In genomic region chr12:66195242-66195641, GRCh38 we compare ENCODE assay signal across 20 cellular contexts. TPM values are rescaled to one million over a fixed set of nuclear protein-coding genes. Genes with fewer than 3 reads are reported as not detected.
A peak's percentile ranks its signal among the peaks of the same experiment; 100 is the strongest.
DNase-seq lines count a peak whose midpoint lies in the region; ATAC-seq, FAIRE-seq and TF ChIP-seq lines count a peak whose summit lies in the region.
"Had no signal": no experiment of that assay in that cellular context is flagged by ENCODE, and none has a peak within 500 bp of the region (broad histone marks: within the 10 kb centered on the region; RNA-seq: fewer than 3 reads in every experiment).

No MANE protein-coding gene starts in this region.

- H3K4me1 ChIP-seq in GM12878 (ENCODE audit: control insufficient read depth, insufficient read depth, low read length) (peaks cover 21% of the 10 kb centered on the region), stomach (peaks cover 17 to 90% (median 34%) of the 10 kb centered on the region in 4 donors)
- H3K4me1 ChIP-seq: BE2C had no signal

- no peak overlapping the region for H3K9ac ChIP-seq in GM12878 (ENCODE audit: control insufficient read depth, insufficient read depth, low read length)

- TF ChIP-seq CTCF in GM12878 (IDR thresholded peaks at IDR 0.05 in 2 of 3, conservative IDR thresholded peaks at IDR 0.05 in 1 of 3; ENCODE audit: control insufficient read depth in 2 of 3, extremely low read depth in 1 of 3, insufficient read depth in 1 of 3, low read depth in 3 of 3, low read length in 3 of 3) = no peak
- no peak for TF ChIP-seq CTCF in stomach (IDR thresholded peaks at IDR 0.05)

- CTCF ChIA-PET in GM12878 (lab: Yijun Ruan, JAX) = no interaction called here

- H3K4me3 ChIP-seq in GM12878 = no peak overlapping the region
- peak overlapping the region in 1 of 4 donors; percentile 2 for H3K4me3 ChIP-seq in stomach
- H3K4me3 ChIP-seq: PC-9, SK-N-MC had no signal

- H3K79me2 ChIP-seq in GM12878 (ENCODE audit: control insufficient read depth, insufficient read depth, low read length) = peaks cover 4% of the 10 kb centered on the region

- H2AFZ ChIP-seq in GM12878 (ENCODE audit: control insufficient read depth, low read depth, low read length) = no peak overlapping the region; the same call in 1 of the 2 replicates
- H2AFZ ChIP-seq: PC-9 had no signal

- H3K36me3 ChIP-seq in GM12878 (ENCODE audit: control insufficient read depth in 2 of 2, insufficient read depth in 2 of 2, low read length in 1 of 2) (no peaks in the 10 kb centered on the region; a peak in 2 of 4 replicates), stomach (peaks cover 0 to 8% (median 2%) of the 10 kb centered on the region in 4 donors)
- H3K36me3 ChIP-seq: BE2C had no signal

- intact Hi-C loops in GM12878 (cut with micrococcal nuclease; ENCODE audit: unreplicated experiment) (loop anchor here (5.0 kb wide), 1 partner anchor 37 kb away; no protein-coding TSS in a partner anchor), stomach (cut with DNase I; ENCODE audit: low total_unique reads) (no loop called here), left cardiac atrium (cut with DNase I) (no loop called here)

- no peak for FAIRE-seq in GM12878 (lab: Jason Lieb, UNC)

- H3K4me2 ChIP-seq in GM12878 (ENCODE audit: control insufficient read depth, insufficient read depth) = peak overlapping the region; percentile 7; the same call in 1 of the 2 replicates
- H3K4me2 ChIP-seq: PC-9 had no signal

- in situ Hi-C loops in GM12878 (cut with MboI) = no loop called here

- no peak for TF ChIP-seq RAD21 in GM12878 (IDR thresholded peaks at IDR 0.05; ENCODE audit: insufficient read depth, low read depth, low read length)

- no peak for TF ChIP-seq EP300 in GM12878 (IDR thresholded peaks at IDR 0.05; ENCODE audit: borderline replicate concordance in 1 of 2, control insufficient read depth in 1 of 2, low read depth in 2 of 2, low read length in 2 of 2)
- TF ChIP-seq EP300 in stomach (IDR thresholded peaks at IDR 0.05) = no peak

- H3K27ac ChIP-seq in GM12878 (ENCODE audit: control insufficient read depth, insufficient read depth) (peak overlapping the region; percentile 37), stomach (peak overlapping the region; percentile 2 to 87 (median 45))
- H3K27ac ChIP-seq: PC-9, SK-N-MC had no signal

- POLR2A ChIA-PET in GM12878 (lab: Charles Lee) = no interaction called here

- SMC1A ChIA-PET in GM12878 (lab: Charles Lee; ENCODE audit: uncharacterized antibody, unreplicated experiment) = no interaction called here

- TF ChIP-seq POLR2A in GM12878 (IDR thresholded peaks at IDR 0.05; ENCODE audit: low read depth, low read length) (no peak), stomach (IDR thresholded peaks at IDR 0.05) (no peak)

- peak; percentile 47 for ATAC-seq in GM18909 (IDR thresholded peaks at IDR 0.05; ENCODE audit: poor library complexity, unreplicated experiment)
- ATAC-seq in HG03354 (IDR thresholded peaks at IDR 0.05; ENCODE audit: poor library complexity, severe bottlenecking, unreplicated experiment) = peak; percentile 34
- ATAC-seq in GM12878 = peak; percentile 44
- ATAC-seq in HG03520 (IDR thresholded peaks at IDR 0.05; ENCODE audit: unreplicated experiment) = no peak
- no peak for ATAC-seq in left cardiac atrium
- ATAC-seq: Right ventricle myocardium inferior, T-cell had no signal

- RAD21 ChIA-PET in GM12878 (lab: Charles Lee; ENCODE audit: unreplicated experiment) = no interaction called here

- H3K27me3 ChIP-seq in GM12878 (replicated peaks in 1 of 2; ENCODE audit: control insufficient read depth in 2 of 2, insufficient read depth in 2 of 2, low read length in 1 of 2) (no peaks in the 10 kb centered on the region), stomach (no peaks in the 10 kb centered on the region)

- H3K9me3 ChIP-seq in GM12878 (replicated peaks; ENCODE audit: control insufficient read depth, insufficient read depth, low read length) = peaks cover 6% of the 10 kb centered on the region
- H3K9me3 ChIP-seq in stomach = peaks cover 0 to 2% (median 0%) of the 10 kb centered on the region in 4 donors
- H3K9me3 ChIP-seq: BE2C had no signal

- 89% methylated on average over 6 of the region's 6 CpGs for WGBS in GM12878 (ENCODE audit: insufficient coverage, insufficient replicate concordance, low lambda C conversion rate, missing lambda C conversion rate)
- 37 to 66% (median 43%) methylated on average over 6 of the region's 6 CpGs for WGBS in stomach, 5 donors

- H4K20me1 ChIP-seq in GM12878 (ENCODE audit: control insufficient read depth, insufficient read depth) = no peaks in the 10 kb centered on the region

- no TSS peak for BruUV-seq in GM12878 (replicated peaks; lab: Mats Ljungman, UMichigan)

- DNase-seq in GM12878 (ENCODE audit: low read depth, low spot score) (no peak), stomach (peak; percentile 71), activated gamma-delta T cell (lab: John Stamatoyannopoulos, UW) (no peak), left cardiac atrium (no peak)
- no peak for DNase-seq in activated CD8-positive, alpha-beta memory T cell treated with anti-CD3 and anti-CD28 coated beads for 24 hours
- DNase-seq: BE2C; CD8-positive, alpha-beta memory T cell; GF-D8; H7; NCI-H2107; NCI-H226; NCI-H526 treated with DMSO at 0.1 percent for 48 hours; PC-9; T-cell had no signal

TF ChIP-seq in GM12878, 131 proteins besides CTCF, POLR2A, EP300 and RAD21:
- no peak for TF ChIP-seq RFX5 (IDR thresholded peaks at IDR 0.05; ENCODE audit: low read depth, low read length)
- TF ChIP-seq MLLT1 (IDR thresholded peaks at IDR 0.05) = peak; percentile 40; the same call in 1 of the 2 replicates
- 0 out of 2 replicates have a peak, but pooled peaks have one; percentile 12 for TF ChIP-seq MTA2 (IDR thresholded peaks at IDR 0.05; ENCODE audit: low read depth)

RNA-seq across cellular contexts. Expression of gene IRAK3, which starts 6.2 kb away (rescaled TPM):
- 42.7 and 43.6 TPM in 2 replicates for total RNA-seq in GM12878 (2013; cell fraction: nucleolus; rRNA removed)
- 5.3 and 5.9 TPM in 2 replicates for total RNA-seq in GM12878 (2014; rRNA removed)
- total RNA-seq in GM12878 (2014; rRNA removed; fragmentation: Illumina TruSeq; extraction: Trizol) = 7.6 and 7.7 TPM in 2 replicates
- total RNA-seq in GM12878 (2021) = 8.5 and 8.7 TPM in 2 replicates
- 1.7 TPM for polyA plus RNA-seq in GM12878 (2011; ENCODE audit: low read depth)
- polyA plus RNA-seq in GM12878 (2011; rRNA removed) = 14.1 and 20.6 TPM in 2 replicates
- polyA plus RNA-seq in GM12878 (2011; cell fraction: cytosol; rRNA removed) = 5.2 and 6.0 TPM in 2 replicates
- 14.9 and 15.3 TPM in 2 replicates for polyA plus RNA-seq in GM12878 (2011; cell fraction: nucleus; rRNA removed)
- 2.1 and 2.7 TPM in 2 replicates for polyA plus RNA-seq in GM12878 (2012)
- polyA plus RNA-seq in GM12878 (2014; fragmentation: Illumina TruSeq; extraction: Trizol) = 7.7 and 11.4 TPM in 2 replicates
- 1 to 10 TPM; 1.4 to 1.5 TPM for polyA plus RNA-seq in GM12878 (2014; fragmentation: Nextera tagmentation; extraction: Ambion mirVana)
- polyA plus RNA-seq in GM12878 (2014; rRNA removed) = 4.8 and 5.6 TPM in 2 replicates
- 1 to 10 TPM; 4.0 to 4.2 TPM for polyA plus RNA-seq in GM12878 (2016; fragmentation: Nextera tagmentation; extraction: Ambion mirVana)
- polyA minus RNA-seq in GM12878 (2011; rRNA and poly(A)+ RNA removed) = 12.9 and 17.6 TPM in 2 replicates
- 4.0 and 5.7 TPM in 2 replicates for polyA minus RNA-seq in GM12878 (2011; cell fraction: cytosol; rRNA and poly(A)+ RNA removed)
- polyA minus RNA-seq in GM12878 (2011; cell fraction: nucleus; rRNA and poly(A)+ RNA removed) = 10.5 and 13.1 TPM in 2 replicates
- 10 to 100 TPM in 2 of 5 donors, 1 to 10 TPM in 3; 1.4 to 38.2 (median 6.7) TPM for total RNA-seq in stomach
- 1 to 10 TPM; 3.6 to 4.3 (median 3.7) TPM for polyA plus RNA-seq in stomach
- total RNA-seq in left cardiac atrium = 10 to 100 TPM; 11.9 to 16.7 TPM
- total RNA-seq: HT-29 had no signal
- polyA plus RNA-seq: CD8-positive, alpha-beta memory T cell had no signal

RNA-seq across cellular contexts. Expression of gene TMBIM4, which starts 25.4 kb away (rescaled TPM):
- total RNA-seq in GM12878 (2013; cell fraction: nucleolus; rRNA removed) = 72.9 and 76.6 TPM in 2 replicates
- total RNA-seq in GM12878 (2014; rRNA removed) = 38.8 and 54.2 TPM in 2 replicates
- 45.8 and 49.8 TPM in 2 replicates for total RNA-seq in GM12878 (2014; rRNA removed; fragmentation: Illumina TruSeq; extraction: Trizol)
- 37.8 and 52.1 TPM in 2 replicates for total RNA-seq in GM12878 (2021)
- polyA plus RNA-seq in GM12878 (2011; ENCODE audit: low read depth) = 12.9 TPM
- polyA plus RNA-seq in GM12878 (2011; rRNA removed) = 105 and 129 TPM in 2 replicates
- 64.1 and 116 TPM in 2 replicates for polyA plus RNA-seq in GM12878 (2011; cell fraction: cytosol; rRNA removed)
- polyA plus RNA-seq in GM12878 (2011; cell fraction: nucleus; rRNA removed) = 33.5 and 63.2 TPM in 2 replicates
- polyA plus RNA-seq in GM12878 (2012) = 53.6 and 58.1 TPM in 2 replicates
- 39.0 and 60.8 TPM in 2 replicates for polyA plus RNA-seq in GM12878 (2014; fragmentation: Illumina TruSeq; extraction: Trizol)
- 100 to 1,000 TPM; 261 to 341 TPM for polyA plus RNA-seq in GM12878 (2014; fragmentation: Nextera tagmentation; extraction: Ambion mirVana)
- 55.0 and 56.4 TPM in 2 replicates for polyA plus RNA-seq in GM12878 (2014; rRNA removed)
- polyA plus RNA-seq in GM12878 (2016; fragmentation: Nextera tagmentation; extraction: Ambion mirVana) = 100 to 1,000 TPM; 175 to 176 TPM
- 22.7 and 31.3 TPM in 2 replicates for polyA minus RNA-seq in GM12878 (2011; rRNA and poly(A)+ RNA removed)
- 19.1 and 32.4 TPM in 2 replicates for polyA minus RNA-seq in GM12878 (2011; cell fraction: cytosol; rRNA and poly(A)+ RNA removed)
- polyA minus RNA-seq in GM12878 (2011; cell fraction: nucleus; rRNA and poly(A)+ RNA removed) = 9.3 and 38.6 TPM in 2 replicates
- total RNA-seq in stomach = 100 to 1,000 TPM in 1 of 5 donors, 10 to 100 TPM in 4; 19.4 to 101 (median 92.9) TPM
- polyA plus RNA-seq in stomach = 100 to 1,000 TPM in 2 of 3 donors, 10 to 100 TPM in 1; 61.9 to 117 (median 103) TPM
- total RNA-seq in left cardiac atrium = 100 to 1,000 TPM in 1 of 2 donors, 10 to 100 TPM in 1; 92.2 to 101 TPM
- total RNA-seq: H7 had no signal

Comparison
In these comparisons a context has a peak if more than half of its experiments do, and no peak if none do; other contexts are left out.
1. ATAC-seq: peak in GM18909 (single experiment), HG03354 (single experiment) and GM12878 (single experiment); none in HG03520 (single experiment) and left cardiac atrium (0 of 2).